ENCODE assay signal across 9 cellular contexts in the genomic region with DNA sequence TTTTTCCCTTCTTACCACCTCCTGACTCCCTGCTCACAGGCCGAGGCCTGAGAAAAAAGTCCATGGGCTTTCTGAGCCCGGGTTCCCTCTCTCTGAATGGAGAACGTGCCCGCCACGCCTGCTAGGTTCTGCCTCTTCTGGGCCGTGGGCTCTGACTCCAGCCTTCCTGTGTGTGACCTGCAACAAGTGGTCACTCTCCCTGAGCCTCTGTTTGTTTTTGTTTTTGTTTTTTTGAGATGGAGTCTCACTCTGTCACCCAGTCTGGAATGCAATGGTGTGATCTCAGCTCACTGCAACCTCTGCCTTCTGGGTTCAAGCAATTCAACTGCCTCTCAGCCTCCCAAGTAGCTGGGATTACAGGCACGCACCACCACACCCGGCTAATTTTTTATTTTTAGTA. TPM values are rescaled to one million over a fixed set of nuclear protein-coding genes. Genes with fewer than 3 reads are reported as not detected.
"Had no signal": no experiment of that assay in that cellular context is flagged by ENCODE, and none has a peak within 500 bp of the region (broad histone marks: within the 10 kb centered on the region; RNA-seq: fewer than 3 reads in every experiment).

No MANE protein-coding gene starts in this region.

- FAIRE-seq: H1, H54 had no signal

- H3K4me2 ChIP-seq: GM23338 had no signal

- H3K36me3 Mint-ChIP-seq: IgD-negative memory B cell had no signal

- DNase-seq: H9, HCEC 1CT, HFFc6, KBM-7 had no signal

- H3K27ac ChIP-seq: HL-60 had no signal

- H3K9me3 Mint-ChIP-seq: GM23338, H9, HFFc6, IgD-negative memory B cell had no signal

- H3K27ac Mint-ChIP-seq: GM23338, HFFc6, IgD-negative memory B cell had no signal

- H3K27me3 Mint-ChIP-seq: IgD-negative memory B cell had no signal

- H3K4me3 Mint-ChIP-seq: GM23338, H9, HFFc6, IgD-negative memory B cell had no signal

- H2AFZ ChIP-seq: GM23338 had no signal

- H3K4me3 ChIP-seq: GM23338 had no signal

- ATAC-seq: GM23338 had no signal

RNA-seq across cellular contexts. Expression of gene VSTM2L, which starts 17.9 kb away (rescaled TPM):
- polyA plus RNA-seq: IgD-negative memory B cell had no signal
